Comparison of ENCODE assay signal across 3 cellular contexts in genomic region chr2:126270587-126270986, GRCh38.
TF ChIP-seq lines count a peak whose summit lies in the region.

No MANE protein-coding gene starts in this region.

TF ChIP-seq in HepG2, 621 proteins besides CTCF, POLR2A, EP300 and RAD21 (continued from another document):
- TF ChIP-seq HMG20A (CRISPR knock-in tag; IDR thresholded peaks at IDR 0.05; ENCODE audit: borderline replicate concordance), result no peak
- no peak for TF ChIP-seq USF2 (IDR thresholded peaks at IDR 0.05; ENCODE audit: low read depth, low read length)
- no peak for TF ChIP-seq USF2 (CRISPR knock-in tag; IDR thresholded peaks at IDR 0.05; ENCODE audit: borderline replicate concordance)
- TF ChIP-seq ZIK1 (CRISPR knock-in tag; IDR thresholded peaks at IDR 0.05; ENCODE audit: borderline replicate concordance, low read depth), result no peak
- no peak for TF ChIP-seq ZBTB7A (CRISPR knock-in tag; IDR thresholded peaks at IDR 0.05)
- peak; percentile 8 to 65; a peak in 2 of 4 replicates for TF ChIP-seq MAFK (conservative IDR thresholded peaks at IDR 0.05 in 1 of 2, IDR thresholded peaks at IDR 0.05 in 1 of 2; ENCODE audit: low read length in 2 of 2)
- TF ChIP-seq HHEX (CRISPR knock-in tag; IDR thresholded peaks at IDR 0.05), result no peak
- no peak for TF ChIP-seq JARID2 (CRISPR knock-in tag; IDR thresholded peaks at IDR 0.05; ENCODE audit: insufficient replicate concordance)
- no peak for TF ChIP-seq ZNF776 (CRISPR knock-in tag; IDR thresholded peaks at IDR 0.05)

TF ChIP-seq in A549, 52 proteins besides CTCF, POLR2A, EP300 and RAD21 (continued from another document):
- peak; percentile 51 for TF ChIP-seq MAFK (IDR thresholded peaks at IDR 0.05; ENCODE audit: partially characterized antibody)
- no peak for TF ChIP-seq USF2 (IDR thresholded peaks at IDR 0.05)
- no peak for TF ChIP-seq HOXB13 (CRISPR knock-in tag; IDR thresholded peaks at IDR 0.05; ENCODE audit: low read depth)
- no peak for TF ChIP-seq BCL3 (IDR thresholded peaks at IDR 0.05)
- TF ChIP-seq KDM5A (IDR thresholded peaks at IDR 0.05), result no peak

TF ChIP-seq in K562, 482 proteins besides CTCF, POLR2A, EP300 and RAD21 (continued from another document):
- no peak for TF ChIP-seq ZBTB43 (CRISPR knock-in tag; IDR thresholded peaks at IDR 0.05)
